12 cellular contexts compared by ENCODE assay signal in the genomic region with DNA sequence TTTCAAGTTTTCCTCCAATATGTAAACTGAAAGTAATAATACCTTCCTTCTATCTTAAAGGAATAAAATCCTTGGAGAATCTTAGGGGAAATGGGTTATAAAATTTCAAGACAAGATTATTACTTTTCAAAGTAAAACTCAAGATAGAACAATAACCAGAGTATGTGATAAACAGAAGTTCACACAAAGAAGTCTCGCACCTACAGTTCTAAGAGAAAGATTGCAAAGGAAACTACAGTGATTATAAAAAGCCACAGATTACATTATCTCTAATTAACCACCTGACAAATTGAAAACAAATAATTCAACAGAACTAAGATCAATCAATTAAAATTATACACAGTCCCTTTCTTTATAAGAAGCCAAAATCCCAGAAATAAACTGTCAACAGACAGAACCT. TPM values are rescaled to one million over a fixed set of nuclear protein-coding genes. Genes with fewer than 3 reads are reported as not detected.
A peak's percentile ranks its signal among the peaks of the same experiment; 100 is the strongest.
DNase-seq lines count a peak whose midpoint lies in the region; ATAC-seq, FAIRE-seq and TF ChIP-seq lines count a peak whose summit lies in the region.
"Had no signal": no experiment of that assay in that cellular context is flagged by ENCODE, and none has a peak within 500 bp of the region (broad histone marks: within the 10 kb centered on the region; RNA-seq: fewer than 3 reads in every experiment).

No MANE protein-coding gene starts in this region.

- peak overlapping the region; percentile 46; the same call in 1 of the 2 replicates for H2AFZ ChIP-seq in GM12878 (ENCODE audit: control insufficient read depth, low read depth, low read length)

- H4K20me1 ChIP-seq in GM12878 (ENCODE audit: control insufficient read depth, insufficient read depth), result no peaks in the 10 kb centered on the region

- peak overlapping the region; percentile 85 for H3K4me2 ChIP-seq in GM12878 (ENCODE audit: control insufficient read depth, insufficient read depth)

- no peaks in the 10 kb centered on the region for H3K27me3 Mint-ChIP-seq in stimulated activated naive CD8-positive, alpha-beta T cell treated with anti-CD3 and anti-CD28 coated beads, Interleukin-15, Interleukin-2, amounts not matched to agents 100 ng/mL and 50 ng/mL, for 24 hours

- SMC1A ChIA-PET in GM12878 (lab: Charles Lee; ENCODE audit: uncharacterized antibody, unreplicated experiment), result interaction anchor here (1.0 to 5.4 kb wide), 9 partner anchors 11 to 141 kb away, joined by 3 to 34 read pairs (median 7); a partner anchor contains a TSS

- no peaks in the 10 kb centered on the region for H3K36me3 ChIP-seq in GM12878 (ENCODE audit: control insufficient read depth in 2 of 2, insufficient read depth in 2 of 2, low read length in 1 of 2)
- no peaks in the 10 kb centered on the region for H3K36me3 ChIP-seq in muscle layer of duodenum (ENCODE audit: control insufficient read depth in 1 of 2, insufficient read depth in 2 of 2, low read length in 2 of 2)

- intact Hi-C loops in GM12878 (cut with micrococcal nuclease; ENCODE audit: unreplicated experiment), result no loop called here

- CTCF ChIA-PET in GM12878 (lab: Yijun Ruan, JAX), result interaction anchor here (1.6 to 3.9 kb wide), 3 partner anchors 31 to 77 kb away, joined by 4 to 29 read pairs (median 12); a partner anchor contains a TSS

- in situ Hi-C loops in GM12878 (cut with MboI), result no loop called here

- no peak for ATAC-seq in stimulated activated naive CD8-positive, alpha-beta T cell treated with anti-CD3 and anti-CD28 coated beads, Interleukin-15, Interleukin-2, amounts not matched to agents 100 U/mL and 50 U/mL, for 24 hours
- ATAC-seq in GM12878, result no peak
- ATAC-seq: activated CD4-positive, CD25-positive, alpha-beta regulatory T cell treated with anti-CD3 and anti-CD28 coated beads, Interleukin-2, amount 50 U/mL, for 24 hours had no signal

- no peak for TF ChIP-seq RAD21 in GM12878 (IDR thresholded peaks at IDR 0.05; ENCODE audit: insufficient read depth, low read depth, low read length)

- peaks cover 4% of the 10 kb centered on the region for H3K36me3 Mint-ChIP-seq in stimulated activated naive CD8-positive, alpha-beta T cell treated with anti-CD3 and anti-CD28 coated beads, Interleukin-15, Interleukin-2, amounts not matched to agents 100 ng/mL and 50 ng/mL, for 24 hours (ENCODE audit: low read depth)

- peak overlapping the region; percentile 91 for H3K27ac Mint-ChIP-seq in stimulated activated naive CD8-positive, alpha-beta T cell treated with anti-CD3 and anti-CD28 coated beads, Interleukin-15, Interleukin-2, amounts not matched to agents 100 ng/mL and 50 ng/mL, for 24 hours

- H3K4me3 Mint-ChIP-seq in stimulated activated naive CD8-positive, alpha-beta T cell treated with anti-CD3 and anti-CD28 coated beads, Interleukin-15, Interleukin-2, amounts not matched to agents 100 ng/mL and 50 ng/mL, for 24 hours, result peak overlapping the region; percentile 84

- WGBS in GM12878 (ENCODE audit: insufficient coverage, insufficient replicate concordance, low lambda C conversion rate, missing lambda C conversion rate), result 100% methylated on average over 1 of the region's 1 CpG

- H3K4me1 ChIP-seq in GM12878 (ENCODE audit: control insufficient read depth, insufficient read depth, low read length) (peaks cover 11% of the 10 kb centered on the region), muscle layer of duodenum (ENCODE audit: control insufficient read depth in 1 of 2, insufficient read depth in 2 of 2, low read length in 2 of 2) (peaks cover 13 to 21% of the 10 kb centered on the region in 2 donors)

- H3K9me3 Mint-ChIP-seq in stimulated activated naive CD8-positive, alpha-beta T cell treated with anti-CD3 and anti-CD28 coated beads, Interleukin-15, Interleukin-2, amounts not matched to agents 100 ng/mL and 50 ng/mL, for 24 hours, result no peaks in the 10 kb centered on the region

- FAIRE-seq in GM12878 (lab: Jason Lieb, UNC), result no peak

- POLR2A ChIA-PET in GM12878 (lab: Charles Lee), result interaction anchor here (1.0 to 2.7 kb wide), 5 partner anchors 9 to 140 kb away, joined by 3 to 11 read pairs (median 4); a partner anchor contains a TSS

- H3K79me2 ChIP-seq in GM12878 (ENCODE audit: control insufficient read depth, insufficient read depth, low read length), result peaks cover 70% of the 10 kb centered on the region

- RAD21 ChIA-PET in GM12878 (lab: Charles Lee; ENCODE audit: unreplicated experiment), result interaction anchor here (0.9 to 1.8 kb wide), 5 partner anchors 31 to 83 kb away, joined by 3 to 11 read pairs (median 6); a partner anchor contains a TSS

- no peaks in the 10 kb centered on the region for H3K27me3 ChIP-seq in GM12878 (replicated peaks in 1 of 2; ENCODE audit: control insufficient read depth in 2 of 2, insufficient read depth in 2 of 2, low read length in 1 of 2)
- H3K27me3 ChIP-seq in muscle layer of duodenum (ENCODE audit: low read depth, low read length), result no peaks in the 10 kb centered on the region

- H3K27ac ChIP-seq in GM12878 (ENCODE audit: control insufficient read depth, insufficient read depth) (peak overlapping the region; percentile 66), muscle layer of duodenum (ENCODE audit: low read length) (peak overlapping the region; percentile 79)

- no peak for TF ChIP-seq POLR2A in GM12878 (IDR thresholded peaks at IDR 0.05; ENCODE audit: low read depth, low read length)

- no peak for TF ChIP-seq CTCF in GM12878 (IDR thresholded peaks at IDR 0.05 in 2 of 3, conservative IDR thresholded peaks at IDR 0.05 in 1 of 3; ENCODE audit: control insufficient read depth in 2 of 3, extremely low read depth in 1 of 3, insufficient read depth in 1 of 3, low read depth in 3 of 3, low read length in 3 of 3)

- H3K9me3 ChIP-seq in GM12878 (replicated peaks; ENCODE audit: control insufficient read depth, insufficient read depth, low read length) (no peaks in the 10 kb centered on the region), muscle layer of duodenum (ENCODE audit: control insufficient read depth in 1 of 2, low read length in 2 of 2) (no peaks in the 10 kb centered on the region)

- DNase-seq in stimulated activated naive CD8-positive, alpha-beta T cell treated with anti-CD3 and anti-CD28 coated beads, Interleukin-15, Interleukin-2, amounts not matched to agents 100 U/mL and 50 U/mL, for 24 hours, result no peak
- DNase-seq in GM12878 (ENCODE audit: low read depth, low spot score), result no peak
- DNase-seq in SIG-M5 (lab: John Stamatoyannopoulos, UW), result no peak
- no peak for DNase-seq in Ammon's horn (ENCODE audit: low spot score)
- no peak for DNase-seq in effector CD8-positive, alpha-beta T cell (lab: John Stamatoyannopoulos, UW)
- DNase-seq in HuH-7.5 (ENCODE audit: low spot score), result no peak
- DNase-seq: cerebellar nuclear complex, COR-L47, hippocampal formation had no signal

- BruUV-seq in GM12878 (replicated peaks; lab: Mats Ljungman, UMichigan), result no TSS peak

- H3K9ac ChIP-seq in GM12878 (ENCODE audit: control insufficient read depth, insufficient read depth, low read length), result peak overlapping the region; percentile 61; the same call in 1 of the 2 replicates

- H3K4me3 ChIP-seq in GM12878, result peak overlapping the region; percentile 64; the same call in 1 of the 2 replicates
- H3K4me3 ChIP-seq in muscle layer of duodenum (ENCODE audit: low read depth in 1 of 2, low read length in 2 of 2), result peak overlapping the region; percentile 58 to 59

- no peak for TF ChIP-seq EP300 in GM12878 (IDR thresholded peaks at IDR 0.05; ENCODE audit: borderline replicate concordance in 1 of 2, control insufficient read depth in 1 of 2, low read depth in 2 of 2, low read length in 2 of 2)

- H3K4me1 Mint-ChIP-seq in stimulated activated naive CD8-positive, alpha-beta T cell treated with anti-CD3 and anti-CD28 coated beads, Interleukin-15, Interleukin-2, amounts not matched to agents 100 ng/mL and 50 ng/mL, for 24 hours (ENCODE audit: low read depth), result peaks cover 70% of the 10 kb centered on the region

RNA-seq across cellular contexts. Expression of a gene that starts 34.0 kb away (rescaled TPM):
- 112 and 131 TPM in 2 replicates for total RNA-seq in GM12878 (2013; cell fraction: nucleolus; rRNA removed)
- total RNA-seq in GM12878 (2014; rRNA removed), result 22.1 and 23.1 TPM in 2 replicates
- total RNA-seq in GM12878 (2014; rRNA removed; fragmentation: Illumina TruSeq; extraction: Trizol), result 11.3 and 12.7 TPM in 2 replicates
- total RNA-seq in GM12878 (2021), result 30.5 and 34.3 TPM in 2 replicates
- polyA plus RNA-seq in GM12878 (2011; ENCODE audit: low read depth), result 5.0 TPM
- 5.8 and 15.6 TPM in 2 replicates for polyA plus RNA-seq in GM12878 (2011; rRNA removed)
- 11.4 and 13.4 TPM in 2 replicates for polyA plus RNA-seq in GM12878 (2011; cell fraction: cytosol; rRNA removed)
- 24.8 and 32.3 TPM in 2 replicates for polyA plus RNA-seq in GM12878 (2011; cell fraction: nucleus; rRNA removed)
- polyA plus RNA-seq in GM12878 (2012), result 11.2 and 12.7 TPM in 2 replicates
- polyA plus RNA-seq in GM12878 (2014; fragmentation: Illumina TruSeq; extraction: Trizol), result 12.3 and 15.1 TPM in 2 replicates
- under 1 TPM; 0.57 to 0.58 TPM for polyA plus RNA-seq in GM12878 (2014; fragmentation: Nextera tagmentation; extraction: Ambion mirVana)
- polyA plus RNA-seq in GM12878 (2014; rRNA removed), result 14.7 and 15.6 TPM in 2 replicates
- polyA plus RNA-seq in GM12878 (2016; fragmentation: Nextera tagmentation; extraction: Ambion mirVana), result 10 to 100 TPM; 12.4 to 12.5 TPM
- 45.2 and 49.1 TPM in 2 replicates for polyA minus RNA-seq in GM12878 (2011; rRNA and poly(A)+ RNA removed)
- polyA minus RNA-seq in GM12878 (2011; cell fraction: cytosol; rRNA and poly(A)+ RNA removed), result 12.5 and 17.4 TPM in 2 replicates
- 39.7 and 63.7 TPM in 2 replicates for polyA minus RNA-seq in GM12878 (2011; cell fraction: nucleus; rRNA and poly(A)+ RNA removed)

RNA-seq across cellular contexts. Expression of a gene that starts 57.2 kb away (rescaled TPM):
- 2.6 and 2.9 TPM in 2 replicates for total RNA-seq in GM12878 (2013; cell fraction: nucleolus; rRNA removed)
- total RNA-seq in GM12878 (2014; rRNA removed), result 4.4 and 7.4 TPM in 2 replicates
- 4.3 and 5.0 TPM in 2 replicates for total RNA-seq in GM12878 (2014; rRNA removed; fragmentation: Illumina TruSeq; extraction: Trizol)
- total RNA-seq in GM12878 (2021), result 4.4 and 4.8 TPM in 2 replicates
- polyA plus RNA-seq in GM12878 (2011; ENCODE audit: low read depth), result 2.9 TPM
- 3.5 and 3.6 TPM in 2 replicates for polyA plus RNA-seq in GM12878 (2011; rRNA removed)
- polyA plus RNA-seq in GM12878 (2011; cell fraction: cytosol; rRNA removed), result 2.8 and 3.4 TPM in 2 replicates
- 2.3 and 2.4 TPM in 2 replicates for polyA plus RNA-seq in GM12878 (2011; cell fraction: nucleus; rRNA removed)
- polyA plus RNA-seq in GM12878 (2012), result 2.3 and 2.5 TPM in 2 replicates
- 4.2 and 5.2 TPM in 2 replicates for polyA plus RNA-seq in GM12878 (2014; fragmentation: Illumina TruSeq; extraction: Trizol)
- 1 to 10 TPM; 5.1 to 7.5 TPM for polyA plus RNA-seq in GM12878 (2014; fragmentation: Nextera tagmentation; extraction: Ambion mirVana)
- 4.0 and 5.3 TPM in 2 replicates for polyA plus RNA-seq in GM12878 (2014; rRNA removed)
- 1 to 10 TPM; 8.2 to 8.4 TPM for polyA plus RNA-seq in GM12878 (2016; fragmentation: Nextera tagmentation; extraction: Ambion mirVana)
- polyA minus RNA-seq in GM12878 (2011; rRNA and poly(A)+ RNA removed), result 4.9 and 5.9 TPM in 2 replicates
- 0.53 and 0.73 TPM in 2 replicates for polyA minus RNA-seq in GM12878 (2011; cell fraction: cytosol; rRNA and poly(A)+ RNA removed)
- 2.8 and 3.4 TPM in 2 replicates for polyA minus RNA-seq in GM12878 (2011; cell fraction: nucleus; rRNA and poly(A)+ RNA removed)

RNA-seq across cellular contexts. Expression of a gene that starts 57.5 kb away (rescaled TPM):
- 63.2 and 69.0 TPM in 2 replicates for total RNA-seq in GM12878 (2013; cell fraction: nucleolus; rRNA removed)
- total RNA-seq in GM12878 (2014; rRNA removed), result 41.0 and 61.6 TPM in 2 replicates
- 22.9 and 27.8 TPM in 2 replicates for total RNA-seq in GM12878 (2014; rRNA removed; fragmentation: Illumina TruSeq; extraction: Trizol)
- total RNA-seq in GM12878 (2021), result 56.1 and 58.3 TPM in 2 replicates
- polyA plus RNA-seq in GM12878 (2011; ENCODE audit: low read depth), result 22.1 TPM
- 40.5 and 48.1 TPM in 2 replicates for polyA plus RNA-seq in GM12878 (2011; rRNA removed)
- 63.4 and 77.9 TPM in 2 replicates for polyA plus RNA-seq in GM12878 (2011; cell fraction: cytosol; rRNA removed)
- 112 and 129 TPM in 2 replicates for polyA plus RNA-seq in GM12878 (2011; cell fraction: nucleus; rRNA removed)
- 25.3 and 28.4 TPM in 2 replicates for polyA plus RNA-seq in GM12878 (2012)
- polyA plus RNA-seq in GM12878 (2014; fragmentation: Illumina TruSeq; extraction: Trizol), result 33.8 and 42.9 TPM in 2 replicates
- polyA plus RNA-seq in GM12878 (2014; fragmentation: Nextera tagmentation; extraction: Ambion mirVana), result 10 to 100 TPM; 10.9 to 13.6 TPM
- polyA plus RNA-seq in GM12878 (2014; rRNA removed), result 57.0 and 68.3 TPM in 2 replicates
- polyA plus RNA-seq in GM12878 (2016; fragmentation: Nextera tagmentation; extraction: Ambion mirVana), result 10 to 100 TPM; 53.6 to 57.6 TPM
- polyA minus RNA-seq in GM12878 (2011; rRNA and poly(A)+ RNA removed), result 57.4 and 97.5 TPM in 2 replicates
- polyA minus RNA-seq in GM12878 (2011; cell fraction: cytosol; rRNA and poly(A)+ RNA removed), result 18.6 and 23.9 TPM in 2 replicates
- 33.7 and 51.3 TPM in 2 replicates for polyA minus RNA-seq in GM12878 (2011; cell fraction: nucleus; rRNA and poly(A)+ RNA removed)
